8 cellular contexts compared by ENCODE assay signal in the genomic region with DNA sequence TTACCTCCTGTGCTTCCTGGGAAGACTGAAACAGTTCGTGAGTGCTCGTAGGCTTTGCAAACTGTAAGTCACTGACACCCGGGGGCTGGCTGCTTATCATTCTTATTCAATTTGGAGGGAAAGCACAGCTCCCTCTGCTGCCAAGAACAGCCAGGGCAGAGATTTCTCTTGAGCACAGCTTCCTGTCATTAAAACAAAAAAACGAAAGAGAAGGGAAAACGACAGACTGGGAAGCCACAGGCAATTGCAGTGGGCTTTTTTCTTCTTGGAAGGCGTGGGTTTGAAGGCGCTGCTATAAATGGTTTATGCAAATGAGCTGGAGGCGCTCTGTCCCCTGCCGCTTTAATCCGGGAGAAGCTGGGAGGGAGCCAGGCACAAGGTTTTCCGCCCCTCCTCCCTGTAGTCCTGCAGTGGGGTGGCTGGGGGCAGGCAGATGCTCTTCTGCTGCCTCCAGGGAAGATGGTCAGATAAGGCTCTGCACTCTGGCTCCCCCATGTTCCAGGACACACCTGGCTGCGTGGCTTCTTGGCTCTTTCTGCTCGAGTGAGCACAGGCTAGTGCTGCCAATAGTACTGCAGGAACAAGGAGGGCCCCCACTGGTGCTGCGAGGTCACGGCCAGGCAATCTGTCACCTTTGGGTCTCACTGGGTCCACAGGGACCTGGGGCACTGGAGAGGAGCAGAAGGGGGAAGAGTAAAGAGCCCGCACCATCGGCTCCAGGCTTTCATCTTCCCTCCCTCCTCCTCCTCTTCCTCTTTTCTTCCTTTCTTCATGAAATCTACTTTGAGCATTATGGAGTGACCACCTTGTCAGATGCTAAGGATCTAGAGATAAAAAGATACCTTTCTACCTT. TPM values are rescaled to one million over a fixed set of nuclear protein-coding genes. Genes with fewer than 3 reads are reported as not detected.
A peak's percentile ranks its signal among the peaks of the same experiment; 100 is the strongest.
DNase-seq lines count a peak whose midpoint lies in the region; ATAC-seq, FAIRE-seq and TF ChIP-seq lines count a peak whose summit lies in the region.

No MANE protein-coding gene starts in this region.

- intact Hi-C loops in sciatic nerve (cut with DNase I) = no loop called here

- peaks cover 63% of the 10 kb centered on the region for H3K27me3 Mint-ChIP-seq in astrocyte (ENCODE audit: low read depth, unreplicated experiment)

- H3K36me3 Mint-ChIP-seq in astrocyte (ENCODE audit: low read depth, unreplicated experiment) = no peaks in the 10 kb centered on the region

- H3K79me2 ChIP-seq in DND-41 (ENCODE audit: insufficient read depth, low read length) (no peaks in the 10 kb centered on the region), astrocyte (ENCODE audit: insufficient read depth, low read length) (no peaks in the 10 kb centered on the region)

- H3K9me3 Mint-ChIP-seq in astrocyte (ENCODE audit: unreplicated experiment) = peaks cover 3% of the 10 kb centered on the region

- H3K27ac ChIP-seq in DND-41 (ENCODE audit: low read length) (no peak overlapping the region), HUES64 (ENCODE audit: low read depth, low read length) (no peak overlapping the region; the same call in 1 of the 2 replicates), astrocyte (ENCODE audit: low read depth, low read length) (no peak overlapping the region)

- peaks cover 18% of the 10 kb centered on the region for H3K4me1 ChIP-seq in DND-41 (ENCODE audit: insufficient read depth, low read length)
- H3K4me1 ChIP-seq in HUES64 (ENCODE audit: insufficient read depth, low read length) = peaks cover 13% of the 10 kb centered on the region; the same call in 1 of the 2 replicates
- peaks cover 8% of the 10 kb centered on the region for H3K4me1 ChIP-seq in astrocyte (ENCODE audit: insufficient read depth, low read length)
- H3K4me1 ChIP-seq in iPS-15b (ENCODE audit: control insufficient read depth, insufficient read depth, low read length) = peaks cover 8% of the 10 kb centered on the region

- H2AFZ ChIP-seq in DND-41 (ENCODE audit: low read depth, low read length) = peak overlapping the region; percentile 40; the same call in 1 of the 2 replicates
- H2AFZ ChIP-seq in astrocyte (ENCODE audit: low read depth, low read length) = no peak overlapping the region

- H3K36me3 ChIP-seq in DND-41 (ENCODE audit: insufficient read depth, low read length) (no peaks in the 10 kb centered on the region), HUES64 (ENCODE audit: insufficient read depth, low read length) (no peaks in the 10 kb centered on the region), astrocyte (ENCODE audit: insufficient read depth, low read length) (no peaks in the 10 kb centered on the region), iPS-15b (ENCODE audit: control insufficient read depth, insufficient read depth, low read length) (no peaks in the 10 kb centered on the region)

- H3K4me3 ChIP-seq in DND-41 (ENCODE audit: low read depth in 1 of 2, low read length in 2 of 2) = peak overlapping the region in 1 of 2 experiments; percentile 30; a peak in 2 of 4 replicates
- H3K4me3 ChIP-seq in HUES64 (ENCODE audit: low read length) = peak overlapping the region; percentile 34
- H3K4me3 ChIP-seq in astrocyte (ENCODE audit: insufficient read depth, low read depth, low read length) = peak overlapping the region; percentile 28
- H3K4me3 ChIP-seq in iPS-15b (ENCODE audit: low read depth, low read length) = peak overlapping the region; percentile 37

- peaks cover 8% of the 10 kb centered on the region for H3K4me1 Mint-ChIP-seq in astrocyte (ENCODE audit: low read depth, unreplicated experiment)

- H3K4me2 ChIP-seq in DND-41 (ENCODE audit: insufficient read depth, low read length) (peak overlapping the region; percentile 56), astrocyte (ENCODE audit: low read length) (peak overlapping the region; percentile 80)

- WGBS in HUES64 = 22% methylated on average over 17 of the region's 17 CpGs

- no peak overlapping the region for H3K4me3 Mint-ChIP-seq in astrocyte (ENCODE audit: unreplicated experiment)

- H3K27ac Mint-ChIP-seq in astrocyte (ENCODE audit: unreplicated experiment) = peak overlapping the region; percentile 58

- TF ChIP-seq CTCF in DND-41 (IDR thresholded peaks at IDR 0.05; ENCODE audit: borderline replicate concordance, extremely low read depth, low read length, poor library complexity, severe bottlenecking) = peak; percentile 76
- TF ChIP-seq CTCF in astrocyte (IDR thresholded peaks at IDR 0.05; ENCODE audit: insufficient read depth, low read depth, low read length) = peak; percentile 36

- peak; percentile 64 for DNase-seq in DND-41
- DNase-seq in OCI-M1 (lab: John Stamatoyannopoulos, UW) = peak; percentile 83
- DNase-seq in astrocyte (ENCODE audit: low read depth) = peak; percentile 21
- DNase-seq in sciatic nerve (ENCODE audit: low spot score) = no peak

- peak; percentile 88 for ATAC-seq in DND-41 (ENCODE audit: insufficient read depth, low read depth)
- peak; percentile 43 for ATAC-seq in sciatic nerve
- no peak for ATAC-seq in HG03108 (IDR thresholded peaks at IDR 0.05; ENCODE audit: unreplicated experiment)
- no peak for ATAC-seq in GM19324 (IDR thresholded peaks at IDR 0.05; ENCODE audit: low FRiP score, unreplicated experiment)

- FAIRE-seq in astrocyte (lab: Jason Lieb, UNC) = no peak

- H3K9me3 ChIP-seq in DND-41 (ENCODE audit: insufficient read depth, low read length, severe bottlenecking) = no peaks in the 10 kb centered on the region
- H3K9me3 ChIP-seq in HUES64 (ENCODE audit: insufficient read depth, low read depth, low read length) = no peaks in the 10 kb centered on the region
- H3K9me3 ChIP-seq in astrocyte (ENCODE audit: insufficient read depth, low read depth, low read length) = no peaks in the 10 kb centered on the region
- H3K9me3 ChIP-seq in iPS-15b (ENCODE audit: control insufficient read depth, insufficient read depth, low read length) = no peaks in the 10 kb centered on the region

- H3K27me3 ChIP-seq in DND-41 (ENCODE audit: insufficient read depth, low read length, poor library complexity) (no peaks in the 10 kb centered on the region), HUES64 (ENCODE audit: insufficient read depth, low read length) (no peaks in the 10 kb centered on the region), astrocyte (ENCODE audit: insufficient read depth, low read length) (peaks cover 68% of the 10 kb centered on the region), iPS-15b (ENCODE audit: control insufficient read depth, insufficient read depth, low read length) (no peaks in the 10 kb centered on the region)

- H4K20me1 ChIP-seq in DND-41 (ENCODE audit: insufficient read depth, low read length) = 0 out of 2 replicates have a peak, but pooled peaks cover 3% of the 10 kb centered on the region
- H4K20me1 ChIP-seq in astrocyte (ENCODE audit: insufficient read depth, low read length) = no peaks in the 10 kb centered on the region

- H3K9ac ChIP-seq in DND-41 (ENCODE audit: low read depth, low read length) (peak overlapping the region; percentile 0; the same call in 1 of the 2 replicates), HUES64 (ENCODE audit: low read depth, low read length) (no peak overlapping the region), astrocyte (ENCODE audit: low read length) (no peak overlapping the region), iPS-15b (ENCODE audit: low read depth, low read length) (no peak overlapping the region)

RNA-seq across cellular contexts. Expression of gene NEURL1, which starts 49.5 kb away (rescaled TPM):
- 0.25 TPM for polyA plus RNA-seq in HUES64 (2013, experiment 1 of 2)
- 0.44 TPM for polyA plus RNA-seq in HUES64 (2013, experiment 2 of 2)
- total RNA-seq in astrocyte (1.4 and 1.5 TPM in 2 replicates), sciatic nerve (0.36 TPM)

Comparison
In these comparisons a context has a peak if more than half of its experiments do, and no peak if none do; other contexts are left out.
1. ATAC-seq: peak in DND-41 (single experiment) and sciatic nerve (single experiment); none in HG03108 (single experiment) and GM19324 (single experiment).